Comparison of ENCODE assay signal across 10 cellular contexts in the genomic region with DNA sequence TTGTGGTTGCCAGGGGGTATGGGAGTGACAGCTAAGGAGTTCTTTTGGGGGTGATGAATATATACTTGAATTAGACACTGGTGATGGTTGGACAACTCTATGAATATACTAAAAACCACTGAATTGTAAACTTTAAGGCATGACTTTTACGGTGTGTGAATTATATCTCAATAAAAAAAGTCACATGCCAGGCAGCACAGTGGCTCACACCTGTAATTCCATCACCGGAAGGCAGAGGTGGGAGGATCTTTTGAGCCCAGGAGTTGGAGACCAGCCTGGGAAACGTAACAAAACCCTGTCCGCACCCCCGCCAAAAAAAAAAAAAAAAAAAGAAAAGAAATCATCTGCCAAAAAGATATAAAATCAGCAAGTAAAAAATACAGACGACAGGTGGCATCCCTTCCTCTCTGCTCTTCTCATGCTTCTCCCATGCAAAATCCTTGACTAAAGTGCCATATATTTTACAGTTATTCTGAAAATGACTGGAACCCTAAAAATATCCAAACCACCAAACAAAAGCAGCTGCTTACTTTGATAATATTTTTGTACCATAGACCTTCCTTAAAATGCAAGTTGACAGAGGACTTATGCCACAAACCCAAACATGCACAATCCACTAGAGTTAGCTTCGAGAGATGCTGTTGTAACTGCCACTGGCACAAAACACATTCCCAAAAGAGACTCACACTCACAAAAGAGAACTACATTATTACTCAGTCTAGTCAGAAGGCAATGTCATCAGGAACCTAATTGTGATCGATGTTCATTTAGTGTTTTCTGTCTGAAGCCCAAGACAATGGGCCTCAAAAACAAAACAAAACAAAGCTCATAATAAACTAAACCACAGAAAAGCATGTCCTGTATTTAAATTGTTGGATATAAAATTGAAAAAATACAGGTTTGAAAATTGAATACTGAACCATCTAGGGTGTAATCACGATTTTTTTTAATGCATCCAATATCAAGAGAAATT. TPM values are rescaled to one million over a fixed set of nuclear protein-coding genes. Genes with fewer than 3 reads are reported as not detected.
DNase-seq lines count a peak whose midpoint lies in the region; ATAC-seq and TF ChIP-seq lines count a peak whose summit lies in the region.
"Had no signal": no experiment of that assay in that cellular context is flagged by ENCODE, and none has a peak within 500 bp of the region (broad histone marks: within the 10 kb centered on the region; RNA-seq: fewer than 3 reads in every experiment).

No MANE protein-coding gene starts in this region.

- H3K4me1 ChIP-seq in HAP-1 (peaks cover 32% of the 10 kb centered on the region), mucosa of rectum (ENCODE audit: control insufficient read depth in 2 of 2, insufficient read depth in 2 of 2, low read length in 2 of 2) (peaks cover 24 to 31% of the 10 kb centered on the region in 2 donors)

- DNase-seq in CD14-positive monocyte (ENCODE audit: low spot score): no peak
- DNase-seq in HAP-1 (ENCODE audit: low spot score in 2 of 2): no peak
- no peak for DNase-seq in activated CD8-positive, alpha-beta T cell treated with anti-CD3 and anti-CD28 coated beads, Interleukin-2, amount 10 ng/mL, durations not matched to agents 7 days and 5 days
- DNase-seq in DMS79 treated with DMSO at 0.1 percent for 48 hours (lab: John Stamatoyannopoulos, UW): no peak
- DNase-seq in NCI-H748 treated with DMSO at 0.1 percent for 48 hours (lab: John Stamatoyannopoulos, UW): no peak
- DNase-seq in putamen (ENCODE audit: low spot score): no peak
- DNase-seq: GOT3, KBM-7 had no signal

- H3K9ac ChIP-seq in mucosa of rectum (ENCODE audit: low read depth in 1 of 2, low read length in 2 of 2): peak overlapping the region in 1 of 2 donors; percentile 20

- in situ Hi-C loops in HAP-1 (cut with MboI; ENCODE audit: low sequenced_read_pairs): no loop called here

- H3K36me3 Mint-ChIP-seq in CD14-positive monocyte: peaks cover 3 to 19% of the 10 kb centered on the region in 2 donors
- H3K36me3 Mint-ChIP-seq in activated CD8-positive, alpha-beta T cell treated with anti-CD3 and anti-CD28 coated beads, Interleukin-2, amount 10 ng/mL, durations not matched to agents 7 days and 5 days (ENCODE audit: low read depth): peaks cover 31% of the 10 kb centered on the region

- peak overlapping the region in 6 of 7 donors; percentile 71 to 94 (median 89) for H3K27ac Mint-ChIP-seq in CD14-positive monocyte
- peak overlapping the region; percentile 94 for H3K27ac Mint-ChIP-seq in activated CD8-positive, alpha-beta T cell treated with anti-CD3 and anti-CD28 coated beads, Interleukin-2, amount 10 ng/mL, durations not matched to agents 7 days and 5 days

- peak overlapping the region in 1 of 2 donors; percentile 45 for H3K27ac ChIP-seq in mucosa of rectum (ENCODE audit: low read depth in 2 of 2, low read length in 2 of 2)

- intact Hi-C loops in CD14-positive monocyte (cut with micrococcal nuclease): loop anchor here in 1 of 2 donors (5.0 to 10.0 kb wide), 2 partner anchors 150 to 483 kb away; a partner anchor contains a TSS

- H3K4me3 Mint-ChIP-seq in CD14-positive monocyte: peak overlapping the region; percentile 98
- H3K4me3 Mint-ChIP-seq in activated CD8-positive, alpha-beta T cell treated with anti-CD3 and anti-CD28 coated beads, Interleukin-2, amount 10 ng/mL, durations not matched to agents 7 days and 5 days: peak overlapping the region; percentile 89

- H3K27me3 ChIP-seq in HAP-1 (ENCODE audit: low read depth): no peaks in the 10 kb centered on the region
- H3K27me3 ChIP-seq in mucosa of rectum (ENCODE audit: control insufficient read depth in 2 of 2, insufficient read depth in 2 of 2, low read length in 2 of 2): no peaks in the 10 kb centered on the region

- TF ChIP-seq CTCF in CD14-positive monocyte (IDR thresholded peaks at IDR 0.05): no peak

- H3K36me3 ChIP-seq in HAP-1 (replicated peaks) (peaks cover 4% of the 10 kb centered on the region; the same call in 1 of the 2 replicates), mucosa of rectum (ENCODE audit: control insufficient read depth in 2 of 2, insufficient read depth in 2 of 2, low read length in 2 of 2) (no peaks in the 10 kb centered on the region)

- POLR2A ChIA-PET in activated CD8-positive, alpha-beta T cell treated with anti-CD3 and anti-CD28 coated beads, Interleukin-2, amount 10 ng/mL, durations not matched to agents 7 days and 5 days (lab: Charles Lee): interaction anchor here (0.6 to 9.0 kb wide), 3 partner anchors 9 to 732 kb away, joined by 3 to 218 read pairs (median 3); a partner anchor contains a TSS

- peaks cover 58% of the 10 kb centered on the region for H3K4me1 Mint-ChIP-seq in CD14-positive monocyte
- H3K4me1 Mint-ChIP-seq in activated CD8-positive, alpha-beta T cell treated with anti-CD3 and anti-CD28 coated beads, Interleukin-2, amount 10 ng/mL, durations not matched to agents 7 days and 5 days (ENCODE audit: low read depth): peaks cover 54% of the 10 kb centered on the region

- ATAC-seq in activated CD8-positive, alpha-beta T cell treated with anti-CD3 and anti-CD28 coated beads, Interleukin-2, amount 10 ng/mL, durations not matched to agents 7 days and 5 days: no peak
- no peak for ATAC-seq in GM18498 (IDR thresholded peaks at IDR 0.05; ENCODE audit: unreplicated experiment)

- H3K27me3 Mint-ChIP-seq in CD14-positive monocyte (ENCODE audit: low read depth in 3 of 3): peaks cover 0 to 1% (median 0%) of the 10 kb centered on the region in 3 donors
- no peaks in the 10 kb centered on the region for H3K27me3 Mint-ChIP-seq in activated CD8-positive, alpha-beta T cell treated with anti-CD3 and anti-CD28 coated beads, Interleukin-2, amount 10 ng/mL, durations not matched to agents 7 days and 5 days (ENCODE audit: low read depth)

- peak overlapping the region; percentile 84; the same call in 1 of the 2 replicates for H3K4me3 ChIP-seq in HAP-1
- peak overlapping the region; percentile 24 to 84 for H3K4me3 ChIP-seq in mucosa of rectum (ENCODE audit: low read length in 2 of 2)

- no peaks in the 10 kb centered on the region for H3K9me3 ChIP-seq in HAP-1
- H3K9me3 ChIP-seq in mucosa of rectum (ENCODE audit: control insufficient read depth in 2 of 2, low read length in 2 of 2): no peaks in the 10 kb centered on the region

- CTCF ChIA-PET in activated CD8-positive, alpha-beta T cell treated with anti-CD3 and anti-CD28 coated beads, Interleukin-2, amount 10 ng/mL, durations not matched to agents 7 days and 5 days (lab: Charles Lee): interaction anchor here (1.2 to 8.8 kb wide), 3 partner anchors 9 to 42 kb away, joined by 5 to 316 read pairs (median 5); a partner anchor contains a TSS

- H3K9me3 Mint-ChIP-seq in CD14-positive monocyte: no peaks in the 10 kb centered on the region
- H3K9me3 Mint-ChIP-seq in activated CD8-positive, alpha-beta T cell treated with anti-CD3 and anti-CD28 coated beads, Interleukin-2, amount 10 ng/mL, durations not matched to agents 7 days and 5 days (ENCODE audit: insufficient read depth): peaks cover 5% of the 10 kb centered on the region

RNA-seq across cellular contexts. Expression of a gene that starts 2.5 kb away (rescaled TPM):
- polyA plus RNA-seq in CD14-positive monocyte: 10 to 100 TPM; 88.5 to 92.8 TPM
- total RNA-seq in activated CD8-positive, alpha-beta T cell treated with anti-CD3 and anti-CD28 coated beads, Interleukin-2, amount 10 ng/mL, durations not matched to agents 7 days and 5 days: 10 to 100 TPM; 61.4 to 65.6 TPM

RNA-seq across cellular contexts. Expression of a gene that starts 9.7 kb away (rescaled TPM):
- under 1 TPM; 0.24 to 0.42 TPM for polyA plus RNA-seq in CD14-positive monocyte
- 10 to 100 TPM; 33.5 to 37.0 TPM for total RNA-seq in activated CD8-positive, alpha-beta T cell treated with anti-CD3 and anti-CD28 coated beads, Interleukin-2, amount 10 ng/mL, durations not matched to agents 7 days and 5 days
